In genomic region chr20:63664861-63665594, GRCh38 we compare ENCODE assay signal across 18 cellular contexts. TPM values are rescaled to one million over a fixed set of nuclear protein-coding genes. Genes with fewer than 3 reads are reported as not detected.
A peak's percentile ranks its signal among the peaks of the same experiment; 100 is the strongest.
DNase-seq lines count a peak whose midpoint lies in the region; ATAC-seq, FAIRE-seq and TF ChIP-seq lines count a peak whose summit lies in the region.
"Had no signal": no experiment of that assay in that cellular context is flagged by ENCODE, and none has a peak within 500 bp of the region (broad histone marks: within the 10 kb centered on the region; RNA-seq: fewer than 3 reads in every experiment).

No MANE protein-coding gene starts in this region.

- ATAC-seq in HepG2, result no peak
- no peak for ATAC-seq in HG02938 (IDR thresholded peaks at IDR 0.05; ENCODE audit: unreplicated experiment)
- ATAC-seq in GM19397 (IDR thresholded peaks at IDR 0.05; ENCODE audit: unreplicated experiment), result no peak
- ATAC-seq in HG03135 (IDR thresholded peaks at IDR 0.05; ENCODE audit: unreplicated experiment), result no peak
- ATAC-seq: stimulated activated memory B cell treated with anti-CD40 and anti-IgM and Interleukin-4, amounts not matched to agents 10 μg/mL and 1 μg/mL and 100 μg/mL, for 72 hours had no signal

- FAIRE-seq in HepG2 (lab: Jason Lieb, UNC), result no peak
- FAIRE-seq: frontal cortex, RCC 7860 had no signal

- H3K9me3 ChIP-seq in Caco-2, result no peaks in the 10 kb centered on the region
- H3K9me3 ChIP-seq in HepG2 (ENCODE audit: low read length), result no peaks in the 10 kb centered on the region
- H3K9me3 ChIP-seq: right atrium auricular region had no signal

- H3K4me1 Mint-ChIP-seq in Caco-2 (ENCODE audit: low read depth, unreplicated experiment), result peaks cover 6% of the 10 kb centered on the region

- TF ChIP-seq RAD21 in HepG2 (CRISPR knock-in tag; IDR thresholded peaks at IDR 0.05), result no peak

- no peaks in the 10 kb centered on the region for H3K4me1 ChIP-seq in Caco-2
- peaks cover 8% of the 10 kb centered on the region for H3K4me1 ChIP-seq in HepG2 (ENCODE audit: insufficient read depth, low read length)
- H3K4me1 ChIP-seq: right atrium auricular region had no signal

- peaks cover 3% of the 10 kb centered on the region for H3K79me2 ChIP-seq in HepG2 (ENCODE audit: insufficient read depth, low read length)

- no peak for TF ChIP-seq CTCF in Caco-2 (IDR thresholded peaks at IDR 0.05; ENCODE audit: insufficient read depth in 1 of 2, low read depth in 1 of 2, low read length in 1 of 2, severe bottlenecking in 1 of 2, unreplicated experiment in 1 of 2)
- TF ChIP-seq CTCF in HepG2 (CRISPR knock-in tag; IDR thresholded peaks at IDR 0.05), result no peak

- intact Hi-C loops in Caco-2 (cut with micrococcal nuclease; ENCODE audit: unreplicated experiment), result no loop called here
- intact Hi-C loops in HepG2 (cut with micrococcal nuclease; ENCODE audit: unreplicated experiment), result no loop called here

- H3K9ac ChIP-seq in HepG2 (ENCODE audit: insufficient read depth, low read depth, low read length), result no peak overlapping the region

- H3K4me2 ChIP-seq in HepG2 (ENCODE audit: low read depth, low read length), result no peak overlapping the region

- H3K27me3 ChIP-seq in Caco-2 (replicated peaks; ENCODE audit: control insufficient read depth, insufficient read depth, low read length) (no peaks in the 10 kb centered on the region), HepG2 (ENCODE audit: control insufficient read depth in 1 of 2, insufficient read depth in 2 of 2, low read length in 2 of 2) (no peaks in the 10 kb centered on the region)
- H3K27me3 ChIP-seq: right atrium auricular region had no signal

- H4K20me1 ChIP-seq in HepG2 (ENCODE audit: insufficient read depth, low read length), result no peaks in the 10 kb centered on the region

- in situ Hi-C loops in HepG2 (cut with HindIII; ENCODE audit: extremely low pct_ligation_motif_present, low pct_unique_long_range_greater_than_20kb), result no loop called here

- no peak for TF ChIP-seq EP300 in HepG2 (IDR thresholded peaks at IDR 0.05; ENCODE audit: low read depth in 2 of 2, low read length in 2 of 2)
- no peak for TF ChIP-seq EP300 in HepG2 (CRISPR knock-in tag; IDR thresholded peaks at IDR 0.05; ENCODE audit: borderline replicate concordance)

- 95% methylated on average over 18 of the region's 18 CpGs for WGBS in HepG2 (ENCODE audit: low lambda C conversion rate)

- H3K4me3 Mint-ChIP-seq in Caco-2 (ENCODE audit: unreplicated experiment), result no peak overlapping the region
- H3K4me3 Mint-ChIP-seq: dendritic cell treated with granulocyte-macrophage colony-stimulating factor and Interleukin-4, amounts not matched to agents 40 ng/mL and 50 ng/mL, for 4 days; stimulated activated memory B cell treated with anti-CD40 and anti-IgM and Interleukin-4, amounts not matched to agents 10 μg/mL and 1 μg/mL and 100 μg/mL, for 72 hours; T-helper 1 cell treated with Interleukin-12 subunit alpha and Interleukin-12 subunit beta and Interleukin-4 antibody, amounts not matched to agents 30 μg/mL and 1 μg/mL, for 36 hours had no signal

- CTCF ChIA-PET in Caco-2 (lab: Charles Lee) (interaction anchor here (0.6 kb wide), 1 partner anchor 293 kb away, joined by 3 read pairs; no protein-coding TSS in a partner anchor), HepG2 (lab: Yijun Ruan, JAX; ENCODE audit: low intra/inter-chr PET ratio, low total read pairs) (no interaction called here)

- H3K27me3 Mint-ChIP-seq in Caco-2 (ENCODE audit: insufficient read depth, unreplicated experiment), result no peaks in the 10 kb centered on the region
- H3K27me3 Mint-ChIP-seq: dendritic cell treated with granulocyte-macrophage colony-stimulating factor and Interleukin-4, amounts not matched to agents 40 ng/mL and 50 ng/mL, for 4 days; stimulated activated memory B cell treated with anti-CD40 and anti-IgM and Interleukin-4, amounts not matched to agents 10 μg/mL and 1 μg/mL and 100 μg/mL, for 72 hours had no signal

- POLR2A ChIA-PET in Caco-2 (lab: Charles Lee), result interaction anchor here (0.7 kb wide), 1 partner anchor 8 kb away, joined by 4 read pairs; no protein-coding TSS in a partner anchor
- POLR2A ChIA-PET in HepG2 (lab: Yijun Ruan, JAX), result no interaction called here

- BruUV-seq in Caco-2 (replicated peaks; lab: Mats Ljungman, UMichigan) (no TSS peak), HepG2 (replicated peaks; lab: Mats Ljungman, UMichigan) (no TSS peak)

- H3K27ac Mint-ChIP-seq in Caco-2 (ENCODE audit: unreplicated experiment), result peak overlapping the region; percentile 34
- H3K27ac Mint-ChIP-seq: dendritic cell treated with granulocyte-macrophage colony-stimulating factor and Interleukin-4, amounts not matched to agents 40 ng/mL and 50 ng/mL, for 4 days; stimulated activated memory B cell treated with anti-CD40 and anti-IgM and Interleukin-4, amounts not matched to agents 10 μg/mL and 1 μg/mL and 100 μg/mL, for 72 hours; T-helper 1 cell treated with Interleukin-12 subunit alpha and Interleukin-12 subunit beta and Interleukin-4 antibody, amounts not matched to agents 30 μg/mL and 1 μg/mL, for 36 hours had no signal

- no peak overlapping the region for H3K27ac ChIP-seq in HepG2 (ENCODE audit: extremely low read length, insufficient read depth, low read length)
- H3K27ac ChIP-seq: right atrium auricular region had no signal

- no peak overlapping the region for H2AFZ ChIP-seq in HepG2 (ENCODE audit: low read length)

- H3K9me3 Mint-ChIP-seq in Caco-2 (ENCODE audit: unreplicated experiment), result no peaks in the 10 kb centered on the region
- H3K9me3 Mint-ChIP-seq: dendritic cell treated with granulocyte-macrophage colony-stimulating factor and Interleukin-4, amounts not matched to agents 40 ng/mL and 50 ng/mL, for 4 days; stimulated activated memory B cell treated with anti-CD40 and anti-IgM and Interleukin-4, amounts not matched to agents 10 μg/mL and 1 μg/mL and 100 μg/mL, for 72 hours; T-helper 1 cell treated with Interleukin-12 subunit alpha and Interleukin-12 subunit beta and Interleukin-4 antibody, amounts not matched to agents 30 μg/mL and 1 μg/mL, for 36 hours had no signal

- no peak for DNase-seq in Caco-2
- peak; percentile 82 for DNase-seq in NCI-H2196 treated with DMSO at 0.1 percent for 48 hours (lab: John Stamatoyannopoulos, UW; ENCODE audit: unreplicated experiment)
- peak; percentile 96 for DNase-seq in cerebellum (ENCODE audit: low spot score)
- DNase-seq in HepG2 (ENCODE audit: low spot score), result no peak
- no peak for DNase-seq in activated CD8-positive, alpha-beta memory T cell treated with anti-CD3 and anti-CD28 coated beads, Interleukin-2, amount 50 U/mL, for 48 hours
- DNase-seq: activated CD4-positive, alpha-beta T cell treated with anti-CD3 and anti-CD28 coated beads for 1 hour; activated T-cell treated with anti-CD3 and anti-CD28 coated beads for 4 hours; NCI-H524 treated with DMSO at 0.1 percent for 48 hours; stimulated activated CD4-positive, alpha-beta T cell treated with anti-CD3 and anti-CD28 coated beads, Interleukin-4, amount 100 ng/mL, for 1 hour had no signal

- no peak overlapping the region for H3K4me3 ChIP-seq in Caco-2 (ENCODE audit: low read depth, low read length)
- H3K4me3 ChIP-seq in HepG2 (replicated peaks in 1 of 3; ENCODE audit: insufficient read depth in 1 of 3, low read depth in 2 of 3, low read length in 3 of 3), result no peak overlapping the region
- H3K4me3 ChIP-seq: right atrium auricular region had no signal

- H3K36me3 Mint-ChIP-seq in Caco-2 (ENCODE audit: insufficient read depth, unreplicated experiment), result peaks cover 24% of the 10 kb centered on the region

- no peaks in the 10 kb centered on the region; the same call in 1 of the 2 replicates for H3K36me3 ChIP-seq in Caco-2 (ENCODE audit: control insufficient read depth, insufficient read depth, low read length)
- H3K36me3 ChIP-seq in HepG2 (replicated peaks in 1 of 2; ENCODE audit: control insufficient read depth in 1 of 2, insufficient read depth in 2 of 2, low read length in 2 of 2), result peaks cover 41 to 68% of the 10 kb centered on the region in 2 experiments

- TF ChIP-seq POLR2A in HepG2 (IDR thresholded peaks at IDR 0.05; ENCODE audit: insufficient read depth in 1 of 2, low read depth in 2 of 2, low read length in 2 of 2), result no peak

RNA-seq across cellular contexts. Expression of gene RTEL1, which starts 6.9 kb away (rescaled TPM):
- 51.1 and 61.6 TPM in 2 replicates for total RNA-seq in Caco-2 (2022)
- 13.4 TPM for total RNA-seq in cerebellum
- total RNA-seq in HepG2 (2016; rRNA removed; fragmentation: Illumina TruSeq; extraction: Trizol), result 10.9 and 21.8 TPM in 2 replicates
- total RNA-seq in HepG2 (2016; cell fraction: cytosol; rRNA removed; fragmentation: Illumina TruSeq; extraction: Trizol; ENCODE audit: low read depth), result 1.6 and 2.4 TPM in 2 replicates
- 8.3 and 23.6 TPM in 2 replicates for total RNA-seq in HepG2 (2016; cell fraction: insoluble cytoplasmic fraction; rRNA removed; fragmentation: Illumina TruSeq; extraction: Trizol)
- 4.7 and 6.3 TPM in 2 replicates for total RNA-seq in HepG2 (2016; cell fraction: membrane; rRNA removed; fragmentation: Illumina TruSeq; extraction: Trizol)
- total RNA-seq in HepG2 (2016; cell fraction: nucleus; rRNA removed; fragmentation: Illumina TruSeq; extraction: Trizol), result 34.3 and 37.2 TPM in 2 replicates
- polyA plus RNA-seq in HepG2 (2011; rRNA removed), result 29.5 and 36.4 TPM in 2 replicates
- polyA plus RNA-seq in HepG2 (2011; cell fraction: cytosol; rRNA removed), result 3.8 and 9.1 TPM in 2 replicates
- polyA plus RNA-seq in HepG2 (2011; cell fraction: nucleus; rRNA removed), result 268 and 385 TPM in 2 replicates
- 16.7 and 17.6 TPM in 2 replicates for polyA plus RNA-seq in HepG2 (2012)
- polyA plus RNA-seq in HepG2 (2016; cell fraction: cytosol; fragmentation: Illumina TruSeq; extraction: Trizol; ENCODE audit: low read depth), result 1.9 TPM in 2 replicates
- polyA plus RNA-seq in HepG2 (2016; cell fraction: insoluble cytoplasmic fraction; fragmentation: Illumina TruSeq; extraction: Trizol; ENCODE audit: low read depth), result 8.6 and 15.7 TPM in 2 replicates
- polyA plus RNA-seq in HepG2 (2016; cell fraction: membrane; fragmentation: Illumina TruSeq; extraction: Trizol; ENCODE audit: low read depth), result 4.9 and 5.5 TPM in 2 replicates
- polyA plus RNA-seq in HepG2 (2016; cell fraction: nucleus; fragmentation: Illumina TruSeq; extraction: Trizol; ENCODE audit: insufficient read depth, low read depth), result 117 and 129 TPM in 2 replicates
- 47.6 and 86.8 TPM in 2 replicates for polyA minus RNA-seq in HepG2 (2011; rRNA and poly(A)+ RNA removed; ENCODE audit: low replicate concordance)
- 5.5 and 5.7 TPM in 2 replicates for polyA minus RNA-seq in HepG2 (2011; cell fraction: cytosol; rRNA and poly(A)+ RNA removed)
- 78.0 and 85.2 TPM in 2 replicates for polyA minus RNA-seq in HepG2 (2011; cell fraction: nucleus; rRNA and poly(A)+ RNA removed)

RNA-seq across cellular contexts. Expression of gene STMN3, which starts 11.8 kb away (rescaled TPM):
- 27.4 and 27.9 TPM in 2 replicates for total RNA-seq in Caco-2 (2022)
- 66.7 TPM for total RNA-seq in cerebellum
- total RNA-seq in HepG2 (2016; rRNA removed; fragmentation: Illumina TruSeq; extraction: Trizol), result 28.1 and 48.3 TPM in 2 replicates
- total RNA-seq in HepG2 (2016; cell fraction: cytosol; rRNA removed; fragmentation: Illumina TruSeq; extraction: Trizol; ENCODE audit: low read depth), result 9.7 and 10.6 TPM in 2 replicates
- total RNA-seq in HepG2 (2016; cell fraction: insoluble cytoplasmic fraction; rRNA removed; fragmentation: Illumina TruSeq; extraction: Trizol), result 26.7 and 50.6 TPM in 2 replicates
- total RNA-seq in HepG2 (2016; cell fraction: membrane; rRNA removed; fragmentation: Illumina TruSeq; extraction: Trizol), result 20.0 and 20.9 TPM in 2 replicates
- total RNA-seq in HepG2 (2016; cell fraction: nucleus; rRNA removed; fragmentation: Illumina TruSeq; extraction: Trizol), result 36.8 and 43.1 TPM in 2 replicates
- polyA plus RNA-seq in HepG2 (2011; rRNA removed), result 21.0 and 28.5 TPM in 2 replicates
- polyA plus RNA-seq in HepG2 (2011; cell fraction: cytosol; rRNA removed), result 22.7 and 33.5 TPM in 2 replicates
- 98.2 and 123 TPM in 2 replicates for polyA plus RNA-seq in HepG2 (2011; cell fraction: nucleus; rRNA removed)
- polyA plus RNA-seq in HepG2 (2012), result 13.1 and 18.3 TPM in 2 replicates
- polyA plus RNA-seq in HepG2 (2016; cell fraction: cytosol; fragmentation: Illumina TruSeq; extraction: Trizol; ENCODE audit: low read depth), result 10.7 and 12.2 TPM in 2 replicates
- 28.3 and 29.5 TPM in 2 replicates for polyA plus RNA-seq in HepG2 (2016; cell fraction: insoluble cytoplasmic fraction; fragmentation: Illumina TruSeq; extraction: Trizol; ENCODE audit: low read depth)
- polyA plus RNA-seq in HepG2 (2016; cell fraction: membrane; fragmentation: Illumina TruSeq; extraction: Trizol; ENCODE audit: low read depth), result 16.2 and 16.7 TPM in 2 replicates
- 84.0 and 90.0 TPM in 2 replicates for polyA plus RNA-seq in HepG2 (2016; cell fraction: nucleus; fragmentation: Illumina TruSeq; extraction: Trizol; ENCODE audit: insufficient read depth, low read depth)
- 1.7 and 23.2 TPM in 2 replicates for polyA minus RNA-seq in HepG2 (2011; rRNA and poly(A)+ RNA removed; ENCODE audit: low replicate concordance)
- polyA minus RNA-seq in HepG2 (2011; cell fraction: cytosol; rRNA and poly(A)+ RNA removed), result 8.5 and 11.0 TPM in 2 replicates
- polyA minus RNA-seq in HepG2 (2011; cell fraction: nucleus; rRNA and poly(A)+ RNA removed), result 3.3 and 5.6 TPM in 2 replicates

RNA-seq across cellular contexts. Expression of gene TNFRSF6B, which starts 31.4 kb away (rescaled TPM):
- total RNA-seq in Caco-2 (2022) (not detected in 2 replicates), cerebellum (0.82 TPM), HepG2 (2016; rRNA removed; fragmentation: Illumina TruSeq; extraction: Trizol) (not detected in 2 replicates)
- not detected in 2 replicates for total RNA-seq in HepG2 (2016; cell fraction: cytosol; rRNA removed; fragmentation: Illumina TruSeq; extraction: Trizol; ENCODE audit: low read depth)
- total RNA-seq in HepG2 (2016; cell fraction: insoluble cytoplasmic fraction; rRNA removed; fragmentation: Illumina TruSeq; extraction: Trizol), result not detected in 2 replicates
- total RNA-seq in HepG2 (2016; cell fraction: membrane; rRNA removed; fragmentation: Illumina TruSeq; extraction: Trizol), result not detected in 2 replicates
- not detected in 2 replicates for total RNA-seq in HepG2 (2016; cell fraction: nucleus; rRNA removed; fragmentation: Illumina TruSeq; extraction: Trizol)
- 0.24 and 0.86 TPM in 2 replicates for polyA plus RNA-seq in HepG2 (2011; rRNA removed)
- 0.45 and 1.3 TPM in 2 replicates for polyA plus RNA-seq in HepG2 (2011; cell fraction: cytosol; rRNA removed)
- 22.5 and 36.0 TPM in 2 replicates for polyA plus RNA-seq in HepG2 (2011; cell fraction: nucleus; rRNA removed)
- 0.55 TPM in 1 of 2 replicates, not detected in the other for polyA plus RNA-seq in HepG2 (2012)
- 0.45 and 0.48 TPM in 2 replicates for polyA plus RNA-seq in HepG2 (2016; cell fraction: cytosol; fragmentation: Illumina TruSeq; extraction: Trizol; ENCODE audit: low read depth)
- 0.32 TPM in 1 of 2 replicates, not detected in the other for polyA plus RNA-seq in HepG2 (2016; cell fraction: insoluble cytoplasmic fraction; fragmentation: Illumina TruSeq; extraction: Trizol; ENCODE audit: low read depth)
- 0.37 and 0.71 TPM in 2 replicates for polyA plus RNA-seq in HepG2 (2016; cell fraction: membrane; fragmentation: Illumina TruSeq; extraction: Trizol; ENCODE audit: low read depth)
- not detected in 2 replicates for polyA plus RNA-seq in HepG2 (2016; cell fraction: nucleus; fragmentation: Illumina TruSeq; extraction: Trizol; ENCODE audit: insufficient read depth, low read depth)
- not detected in 2 replicates for polyA minus RNA-seq in HepG2 (2011; rRNA and poly(A)+ RNA removed; ENCODE audit: low replicate concordance)
- polyA minus RNA-seq in HepG2 (2011; cell fraction: cytosol; rRNA and poly(A)+ RNA removed), result not detected in 2 replicates
- polyA minus RNA-seq in HepG2 (2011; cell fraction: nucleus; rRNA and poly(A)+ RNA removed), result not detected in 2 replicates
- total RNA-seq: frontal cortex had no signal

RNA-seq across cellular contexts. Expression of gene GMEB2, which starts 38.1 kb away (rescaled TPM):
- total RNA-seq in Caco-2 (2022), result 20.6 and 21.5 TPM in 2 replicates
- total RNA-seq in cerebellum, result 7.3 TPM
- total RNA-seq in HepG2 (2016; rRNA removed; fragmentation: Illumina TruSeq; extraction: Trizol), result 11.6 and 12.4 TPM in 2 replicates
- total RNA-seq in HepG2 (2016; cell fraction: cytosol; rRNA removed; fragmentation: Illumina TruSeq; extraction: Trizol; ENCODE audit: low read depth), result 2.2 and 2.3 TPM in 2 replicates
- total RNA-seq in HepG2 (2016; cell fraction: insoluble cytoplasmic fraction; rRNA removed; fragmentation: Illumina TruSeq; extraction: Trizol), result 9.6 and 12.4 TPM in 2 replicates
- total RNA-seq in HepG2 (2016; cell fraction: membrane; rRNA removed; fragmentation: Illumina TruSeq; extraction: Trizol), result 6.9 and 7.8 TPM in 2 replicates
- total RNA-seq in HepG2 (2016; cell fraction: nucleus; rRNA removed; fragmentation: Illumina TruSeq; extraction: Trizol), result 7.8 and 10.3 TPM in 2 replicates
- 10.6 and 11.5 TPM in 2 replicates for polyA plus RNA-seq in HepG2 (2011; rRNA removed)
- 8.5 and 9.9 TPM in 2 replicates for polyA plus RNA-seq in HepG2 (2011; cell fraction: cytosol; rRNA removed)
- 20.2 and 24.4 TPM in 2 replicates for polyA plus RNA-seq in HepG2 (2011; cell fraction: nucleus; rRNA removed)
- polyA plus RNA-seq in HepG2 (2012), result 6.9 and 8.7 TPM in 2 replicates
- polyA plus RNA-seq in HepG2 (2016; cell fraction: cytosol; fragmentation: Illumina TruSeq; extraction: Trizol; ENCODE audit: low read depth), result 1.5 TPM in 2 replicates
- 9.6 and 12.8 TPM in 2 replicates for polyA plus RNA-seq in HepG2 (2016; cell fraction: insoluble cytoplasmic fraction; fragmentation: Illumina TruSeq; extraction: Trizol; ENCODE audit: low read depth)
- polyA plus RNA-seq in HepG2 (2016; cell fraction: membrane; fragmentation: Illumina TruSeq; extraction: Trizol; ENCODE audit: low read depth), result 3.9 and 4.4 TPM in 2 replicates
- polyA plus RNA-seq in HepG2 (2016; cell fraction: nucleus; fragmentation: Illumina TruSeq; extraction: Trizol; ENCODE audit: insufficient read depth, low read depth), result 17.0 TPM in 2 replicates
- 9.4 and 15.1 TPM in 2 replicates for polyA minus RNA-seq in HepG2 (2011; rRNA and poly(A)+ RNA removed; ENCODE audit: low replicate concordance)
- 6.5 and 6.7 TPM in 2 replicates for polyA minus RNA-seq in HepG2 (2011; cell fraction: cytosol; rRNA and poly(A)+ RNA removed)
- polyA minus RNA-seq in HepG2 (2011; cell fraction: nucleus; rRNA and poly(A)+ RNA removed), result 5.6 and 6.2 TPM in 2 replicates

RNA-seq across cellular contexts. Expression of gene ARFRP1, which starts 42.7 kb away (rescaled TPM):
- 119 and 126 TPM in 2 replicates for total RNA-seq in Caco-2 (2022)
- 17.3 TPM for total RNA-seq in cerebellum
- 33.7 and 51.1 TPM in 2 replicates for total RNA-seq in HepG2 (2016; rRNA removed; fragmentation: Illumina TruSeq; extraction: Trizol)
- total RNA-seq in HepG2 (2016; cell fraction: cytosol; rRNA removed; fragmentation: Illumina TruSeq; extraction: Trizol; ENCODE audit: low read depth), result 9.6 and 11.5 TPM in 2 replicates
- 31.8 and 53.2 TPM in 2 replicates for total RNA-seq in HepG2 (2016; cell fraction: insoluble cytoplasmic fraction; rRNA removed; fragmentation: Illumina TruSeq; extraction: Trizol)
- total RNA-seq in HepG2 (2016; cell fraction: membrane; rRNA removed; fragmentation: Illumina TruSeq; extraction: Trizol), result 22.2 and 23.1 TPM in 2 replicates
- total RNA-seq in HepG2 (2016; cell fraction: nucleus; rRNA removed; fragmentation: Illumina TruSeq; extraction: Trizol), result 37.5 and 46.0 TPM in 2 replicates
- polyA plus RNA-seq in HepG2 (2011; rRNA removed), result 32.0 and 42.8 TPM in 2 replicates
- polyA plus RNA-seq in HepG2 (2011; cell fraction: cytosol; rRNA removed), result 48.5 and 49.6 TPM in 2 replicates
- 123 and 125 TPM in 2 replicates for polyA plus RNA-seq in HepG2 (2011; cell fraction: nucleus; rRNA removed)
- polyA plus RNA-seq in HepG2 (2012), result 26.6 and 30.7 TPM in 2 replicates
- polyA plus RNA-seq in HepG2 (2016; cell fraction: cytosol; fragmentation: Illumina TruSeq; extraction: Trizol; ENCODE audit: low read depth), result 8.8 and 9.1 TPM in 2 replicates
- 30.0 and 34.6 TPM in 2 replicates for polyA plus RNA-seq in HepG2 (2016; cell fraction: insoluble cytoplasmic fraction; fragmentation: Illumina TruSeq; extraction: Trizol; ENCODE audit: low read depth)
- 12.6 and 13.5 TPM in 2 replicates for polyA plus RNA-seq in HepG2 (2016; cell fraction: membrane; fragmentation: Illumina TruSeq; extraction: Trizol; ENCODE audit: low read depth)
- 86.0 and 91.0 TPM in 2 replicates for polyA plus RNA-seq in HepG2 (2016; cell fraction: nucleus; fragmentation: Illumina TruSeq; extraction: Trizol; ENCODE audit: insufficient read depth, low read depth)
- 28.5 and 35.1 TPM in 2 replicates for polyA minus RNA-seq in HepG2 (2011; rRNA and poly(A)+ RNA removed; ENCODE audit: low replicate concordance)
- polyA minus RNA-seq in HepG2 (2011; cell fraction: cytosol; rRNA and poly(A)+ RNA removed), result 10.4 and 12.4 TPM in 2 replicates
- polyA minus RNA-seq in HepG2 (2011; cell fraction: nucleus; rRNA and poly(A)+ RNA removed), result 55.9 and 67.1 TPM in 2 replicates

Comparison
In these comparisons a context has a peak if more than half of its experiments do, and no peak if none do; other contexts are left out.
1. DNase-seq: peak in NCI-H2196 treated with DMSO at 0.1 percent for 48 hours (single experiment) and cerebellum (single experiment); none in Caco-2 (0 of 2), HepG2 (single experiment) and activated CD8-positive, alpha-beta memory T cell treated with anti-CD3 and anti-CD28 coated beads, Interleukin-2, amount 50 U/mL, for 48 hours (single experiment).